Comparison of ENCODE assay signal across 16 cellular contexts in genomic region chr6:93787841-93788240, GRCh38.
DNase-seq lines count a peak whose midpoint lies in the region; ATAC-seq and TF ChIP-seq lines count a peak whose summit lies in the region.
"Had no signal": no experiment of that assay in that cellular context is flagged by ENCODE, and none has a peak within 500 bp of the region (broad histone marks: within the 10 kb centered on the region; RNA-seq: fewer than 3 reads in every experiment).

No MANE protein-coding gene starts in this region.

- DNase-seq in H4 (ENCODE audit: low spot score): peak; percentile 21
- DNase-seq in astrocyte of the hippocampus (ENCODE audit: low read depth, low spot score): peak; percentile 48
- no peak for DNase-seq in iPS DF 6.9 (ENCODE audit: low read depth, low spot score)
- peak; percentile 42 for DNase-seq in non-pigmented ciliary epithelial cell (ENCODE audit: low read depth)
- no peak for DNase-seq in EL
- no peak for DNase-seq in activated CD4-positive, alpha-beta T cell treated with anti-CD3 and anti-CD28 coated beads, Interleukin-2, amount 50 U/mL, for 1 hour
- no peak for DNase-seq in hepatocyte (ENCODE audit: low spot score)
- DNase-seq: activated CD4-positive, alpha-beta T cell treated with anti-CD3 and anti-CD28 coated beads, Interleukin-2, amount 10 ng/mL, durations not matched to agents 24 days and 14 days; activated naive CD4-positive, alpha-beta T cell treated with anti-CD3 and anti-CD28 coated beads, Interleukin-2, amount 10 ng/mL, durations not matched to agents 7 days and 5 days; activated T-cell treated with anti-CD3 and anti-CD28 coated beads for 4 hours; MG63; NCI-H187; NCI-H524; SK-N-SH had no signal

- H3K9me3 ChIP-seq in iPS DF 6.9 (ENCODE audit: control insufficient read depth, insufficient read depth, low read length) (no peaks in the 10 kb centered on the region), hepatocyte (ENCODE audit: low read depth) (no peaks in the 10 kb centered on the region)
- H3K9me3 ChIP-seq: MG63, right atrium auricular region, SK-N-SH had no signal

- no peak for TF ChIP-seq CTCF in hepatocyte (IDR thresholded peaks at IDR 0.05; ENCODE audit: poor library complexity)

- H3K27ac ChIP-seq in iPS DF 6.9 (ENCODE audit: low read length) (peak overlapping the region; percentile 61), hepatocyte (no peak overlapping the region)
- H3K27ac ChIP-seq: right atrium auricular region had no signal

- no peaks in the 10 kb centered on the region for H3K36me3 ChIP-seq in iPS DF 6.9 (ENCODE audit: control insufficient read depth, insufficient read depth, low read length)
- no peaks in the 10 kb centered on the region for H3K36me3 ChIP-seq in hepatocyte (replicated peaks; ENCODE audit: insufficient read depth, low read depth)
- H3K36me3 ChIP-seq: MG63, right atrium auricular region had no signal

- no CpG with 5 or more reads among the region's 3 CpGs for WGBS in iPS DF 6.9 (ENCODE audit: insufficient coverage, insufficient read length)
- WGBS in hepatocyte (ENCODE audit: low lambda C conversion rate, missing lambda C conversion rate): 76% methylated on average over 3 of the region's 3 CpGs

- H3K4me2 ChIP-seq in hepatocyte: no peak overlapping the region
- H3K4me2 ChIP-seq: SK-N-SH had no signal

- no peak overlapping the region for H2AFZ ChIP-seq in hepatocyte

- H3K79me2 ChIP-seq in hepatocyte: no peaks in the 10 kb centered on the region

- no peak for ATAC-seq in HG03378 (IDR thresholded peaks at IDR 0.05; ENCODE audit: unreplicated experiment)

- H3K4me3 ChIP-seq in iPS DF 6.9 (ENCODE audit: low read length) (no peak overlapping the region), hepatocyte (no peak overlapping the region)
- H3K4me3 ChIP-seq: MG63, right atrium auricular region had no signal

- H4K20me1 ChIP-seq in hepatocyte (ENCODE audit: insufficient read depth, poor library complexity, severe bottlenecking): no peaks in the 10 kb centered on the region

- peaks cover 7% of the 10 kb centered on the region; the same call in 1 of the 2 replicates for H3K4me1 ChIP-seq in iPS DF 6.9 (ENCODE audit: control insufficient read depth, insufficient read depth, low read length)
- H3K4me1 ChIP-seq in hepatocyte (ENCODE audit: insufficient read depth): no peaks in the 10 kb centered on the region

- H3K9me2 ChIP-seq in hepatocyte (replicated peaks; ENCODE audit: insufficient read depth): no peaks in the 10 kb centered on the region
- H3K9me2 ChIP-seq: SK-N-SH had no signal

- H3K27me3 ChIP-seq in iPS DF 6.9 (ENCODE audit: control insufficient read depth, insufficient read depth, low read length): no peaks in the 10 kb centered on the region
- no peaks in the 10 kb centered on the region for H3K27me3 ChIP-seq in hepatocyte
- H3K27me3 ChIP-seq: MG63, right atrium auricular region had no signal

Comparison
In these comparisons a context has a peak if more than half of its experiments do, and no peak if none do; other contexts are left out.
1. DNase-seq: peak in H4 (single experiment), astrocyte of the hippocampus (single experiment) and non-pigmented ciliary epithelial cell (single experiment); none in iPS DF 6.9 (single experiment), EL (single experiment), activated CD4-positive, alpha-beta T cell treated with anti-CD3 and anti-CD28 coated beads, Interleukin-2, amount 50 U/mL, for 1 hour (single experiment) and hepatocyte (single experiment).